Comparison of ENCODE assay signal across 11 cellular contexts in genomic region chr17:61396586-61397085, GRCh38. TPM values are rescaled to one million over a fixed set of nuclear protein-coding genes. Genes with fewer than 3 reads are reported as not detected.
A peak's percentile ranks its signal among the peaks of the same experiment; 100 is the strongest.
DNase-seq lines count a peak whose midpoint lies in the region; ATAC-seq and TF ChIP-seq lines count a peak whose summit lies in the region.
"Had no signal": no experiment of that assay in that cellular context is flagged by ENCODE, and none has a peak within 500 bp of the region (broad histone marks: within the 10 kb centered on the region; RNA-seq: fewer than 3 reads in every experiment).

No MANE protein-coding gene starts in this region.

- peaks cover 16% of the 10 kb centered on the region for H3K79me2 ChIP-seq in PC-3 (ENCODE audit: low read length)

- H3K9ac ChIP-seq in PC-3 (ENCODE audit: low read length) (no peak overlapping the region), mucosa of stomach (ENCODE audit: low read length) (peak overlapping the region; percentile 41)

- ATAC-seq in PC-3, result no peak
- ATAC-seq in GM21367 (IDR thresholded peaks at IDR 0.05; ENCODE audit: unreplicated experiment), result no peak
- ATAC-seq in GM19023 (IDR thresholded peaks at IDR 0.05; ENCODE audit: unreplicated experiment), result no peak

- H3K4me2 ChIP-seq in PC-3 (ENCODE audit: low read length), result peak overlapping the region; percentile 98

- H3K9me2 ChIP-seq in PC-3 (replicated peaks; ENCODE audit: low read length), result no peaks in the 10 kb centered on the region

- H3K36me3 ChIP-seq in PC-3 (ENCODE audit: low read depth, low read length) (no peaks in the 10 kb centered on the region), esophagus squamous epithelium (no peaks in the 10 kb centered on the region), mucosa of stomach (ENCODE audit: control insufficient read depth, insufficient read depth, low read length) (no peaks in the 10 kb centered on the region), tibial nerve (peaks cover 0 to 5% (median 0%) of the 10 kb centered on the region in 3 donors)

- peak overlapping the region; percentile 90; the same call in 1 of the 2 replicates for H2AFZ ChIP-seq in PC-3 (ENCODE audit: low read length)

- no peaks in the 10 kb centered on the region for H3K27me3 ChIP-seq in PC-3 (ENCODE audit: low read length)
- peaks cover 29 to 72% (median 45%) of the 10 kb centered on the region in 4 donors for H3K27me3 ChIP-seq in esophagus squamous epithelium
- peaks cover 70% of the 10 kb centered on the region for H3K27me3 ChIP-seq in mucosa of stomach (ENCODE audit: control insufficient read depth, insufficient read depth, low read length)
- peaks cover 3 to 42% of the 10 kb centered on the region in 2 donors for H3K27me3 ChIP-seq in tibial nerve

- DNase-seq in PC-3 (no peak), esophagus squamous epithelium (lab: John Stamatoyannopoulos, UW) (no peak), tibial nerve (ENCODE audit: low spot score in 2 of 2) (no peak), kidney tubule cell (ENCODE audit: low spot score) (no peak), GM10248 (ENCODE audit: extremely low spot score) (no peak)
- DNase-seq: activated CD4-positive, alpha-beta memory T cell treated with anti-CD3 and anti-CD28 coated beads for 36 hours; substantia nigra had no signal

- intact Hi-C loops in PC-3 (cut with micrococcal nuclease) (loop anchor here (5.0 kb wide), 1 partner anchor 39 kb away; no protein-coding TSS in a partner anchor), esophagus squamous epithelium (cut with DNase I) (loop anchor here (5.0 kb wide), 1 partner anchor 394 kb away; no protein-coding TSS in a partner anchor)

- H3K9me3 ChIP-seq in PC-3 (ENCODE audit: low read length), result no peaks in the 10 kb centered on the region
- H3K9me3 ChIP-seq in esophagus squamous epithelium, result no peaks in the 10 kb centered on the region
- no peaks in the 10 kb centered on the region for H3K9me3 ChIP-seq in mucosa of stomach (ENCODE audit: control insufficient read depth, low read length)
- H3K9me3 ChIP-seq in tibial nerve, result no peaks in the 10 kb centered on the region

- BruUV-seq in PC-3 (replicated peaks; lab: Mats Ljungman, UMichigan), result no TSS peak

- peak overlapping the region; percentile 72; the same call in 1 of the 2 replicates for H3K4me3 ChIP-seq in PC-3 (ENCODE audit: low read length)
- peak overlapping the region; percentile 38 to 81 (median 53) for H3K4me3 ChIP-seq in esophagus squamous epithelium
- H3K4me3 ChIP-seq in mucosa of stomach (ENCODE audit: low read length), result no peak overlapping the region
- H3K4me3 ChIP-seq in tibial nerve, result peak overlapping the region; percentile 50 to 88 (median 66)

- TF ChIP-seq POLR2A in esophagus squamous epithelium (IDR thresholded peaks at IDR 0.05) (no peak), tibial nerve (IDR thresholded peaks at IDR 0.05) (no peak)

- H3K27ac ChIP-seq in PC-3 (ENCODE audit: low read length), result no peak overlapping the region
- H3K27ac ChIP-seq in esophagus squamous epithelium, result peak overlapping the region; percentile 79 to 92 (median 87)
- peak overlapping the region; percentile 57 to 98 (median 92) for H3K27ac ChIP-seq in tibial nerve

- H3F3A ChIP-seq in PC-3 (ENCODE audit: low read length, unreplicated experiment), result no peaks in the 10 kb centered on the region

- CTCF ChIA-PET in PC-3 (lab: Charles Lee), result no interaction called here
- CTCF ChIA-PET in GM10248 (lab: Yijun Ruan, JAX), result interaction anchor here (1.2 kb wide), 1 partner anchor 16 kb away, joined by 3 read pairs; no protein-coding TSS in a partner anchor

- WGBS in esophagus squamous epithelium, 2 donors, result no CpG with 5 or more reads among the region's 46 CpGs
- WGBS in tibial nerve, 2 donors, result 10 to 12% methylated on average over 10 to 31 of the region's 46 CpGs

- no peak for TF ChIP-seq EP300 in tibial nerve (IDR thresholded peaks at IDR 0.05)

- no peaks in the 10 kb centered on the region for H4K20me1 ChIP-seq in PC-3 (ENCODE audit: low read length)

- H3K4me1 ChIP-seq in PC-3 (ENCODE audit: insufficient read depth, low read length) (peaks cover 24% of the 10 kb centered on the region), esophagus squamous epithelium (peaks cover 30 to 58% (median 46%) of the 10 kb centered on the region in 3 donors), mucosa of stomach (ENCODE audit: control insufficient read depth, insufficient read depth, low read length) (peaks cover 41% of the 10 kb centered on the region), tibial nerve (peaks cover 0 to 72% (median 33%) of the 10 kb centered on the region in 4 donors)

- POLR2A ChIA-PET in PC-3 (lab: Charles Lee; ENCODE audit: unreplicated experiment) (no interaction called here), GM10248 (lab: Yijun Ruan, JAX) (no interaction called here)

- TF ChIP-seq CTCF in PC-3 (conservative IDR thresholded peaks at IDR 0.05; ENCODE audit: low read depth, low read length) (no peak), esophagus squamous epithelium (IDR thresholded peaks at IDR 0.05) (no peak), tibial nerve (IDR thresholded peaks at IDR 0.05) (no peak), GM10248 (IDR thresholded peaks at IDR 0.05; ENCODE audit: control extremely low read depth, extremely low read depth, low read depth, missing control alignments) (no peak)

RNA-seq across cellular contexts. Expression of gene TBX2, which starts 3.0 kb away (rescaled TPM):
- total RNA-seq in PC-3 (2014; rRNA removed) (7.1 and 8.5 TPM in 2 replicates), esophagus squamous epithelium (10 to 100 TPM in 1 of 4 donors, 1 to 10 TPM in 3; 2.2 to 13.4 (median 4.2) TPM), tibial nerve (10 to 100 TPM; 23.2 to 42.0 (median 26.5) TPM)

RNA-seq across cellular contexts. Expression of gene TBX4, which starts 55.6 kb away (rescaled TPM):
- not detected in 2 replicates for total RNA-seq in PC-3 (2014; rRNA removed)
- total RNA-seq in esophagus squamous epithelium, result not detected
- total RNA-seq in tibial nerve, result not detected
- total RNA-seq: activated CD4-positive, alpha-beta memory T cell treated with anti-CD3 and anti-CD28 coated beads for 36 hours; SK-MEL-5 had no signal
